8 cellular contexts compared by ENCODE assay signal in the genomic region with DNA sequence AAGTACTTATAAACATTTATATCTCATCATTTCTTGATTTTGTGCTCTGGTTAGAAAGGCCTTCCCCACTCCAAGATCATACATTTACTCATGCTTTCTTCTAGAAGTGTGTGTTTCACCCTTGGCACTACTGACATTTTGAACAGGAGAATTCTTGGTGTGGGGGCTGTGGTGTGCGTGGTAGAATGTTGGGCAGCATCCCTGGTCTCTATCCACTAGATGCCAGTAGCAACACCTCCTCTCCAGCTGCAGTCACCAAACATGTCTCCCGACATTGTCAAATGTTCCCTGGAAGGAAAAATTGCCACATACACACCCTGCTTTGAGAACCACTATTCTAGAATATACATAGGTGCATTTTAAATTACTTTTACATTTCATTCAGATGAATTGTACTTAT. TPM values are rescaled to one million over a fixed set of nuclear protein-coding genes. Genes with fewer than 3 reads are reported as not detected.
A peak's percentile ranks its signal among the peaks of the same experiment; 100 is the strongest.
DNase-seq lines count a peak whose midpoint lies in the region; ATAC-seq and TF ChIP-seq lines count a peak whose summit lies in the region.

No MANE protein-coding gene starts in this region.

- TF ChIP-seq CTCF in Peyer's patch (IDR thresholded peaks at IDR 0.05) = peak in 4 of 6 experiments; percentile 25 to 54 (median 48)
- peak; percentile 53 for TF ChIP-seq CTCF in foreskin keratinocyte (conservative IDR thresholded peaks at IDR 0.05)
- peak; percentile 44 for TF ChIP-seq CTCF in retinal pigment epithelial cell (conservative IDR thresholded peaks at IDR 0.05; ENCODE audit: low read depth, low read length)

- H3K27me3 ChIP-seq in Peyer's patch (no peaks in the 10 kb centered on the region), foreskin keratinocyte (no peaks in the 10 kb centered on the region)

- H3K27ac ChIP-seq in Peyer's patch (no peak overlapping the region), foreskin keratinocyte (no peak overlapping the region)

- no peak for TF ChIP-seq POLR2A in Peyer's patch (IDR thresholded peaks at IDR 0.05)

- DNase-seq in NCI-H510A treated with DMSO at 0.1 percent for 48 hours (lab: John Stamatoyannopoulos, UW) (peak; percentile 24), NCI-H510A (lab: John Stamatoyannopoulos, UW) (no peak), Peyer's patch (no peak), foreskin keratinocyte (peak in 1 of 2 donors; percentile 9), retinal pigment epithelial cell (ENCODE audit: low read depth) (no peak), NCI-H1105 treated with DMSO at 0.1 percent for 48 hours (lab: John Stamatoyannopoulos, UW) (no peak), GM19238 (ENCODE audit: insufficient read length, low spot score) (no peak)

- H3K9me3 ChIP-seq in Peyer's patch = no peaks in the 10 kb centered on the region

- H3K4me1 ChIP-seq in Peyer's patch (peaks cover 0 to 2% (median 0%) of the 10 kb centered on the region in 4 donors), foreskin keratinocyte (peaks cover 9% of the 10 kb centered on the region)

- H3K4me3 ChIP-seq in Peyer's patch (no peak overlapping the region), retinal pigment epithelial cell (ENCODE audit: low read length) (no peak overlapping the region)

- peak; percentile 44 for ATAC-seq in foreskin keratinocyte
- no peak for ATAC-seq in GM18502 (IDR thresholded peaks at IDR 0.05; ENCODE audit: poor library complexity, unreplicated experiment)

- H3K36me3 ChIP-seq in Peyer's patch = no peaks in the 10 kb centered on the region

RNA-seq across cellular contexts. Expression of gene TGIF1, which starts 8.7 kb away (rescaled TPM):
- total RNA-seq in Peyer's patch = 10 to 100 TPM; 21.0 to 49.5 (median 35.3) TPM
- 80.1 and 83.4 TPM in 2 replicates for total RNA-seq in foreskin keratinocyte
- 48.7 and 55.4 TPM in 2 replicates for polyA plus RNA-seq in foreskin keratinocyte
